ENCODE assay signal across 24 cellular contexts in the genomic region with DNA sequence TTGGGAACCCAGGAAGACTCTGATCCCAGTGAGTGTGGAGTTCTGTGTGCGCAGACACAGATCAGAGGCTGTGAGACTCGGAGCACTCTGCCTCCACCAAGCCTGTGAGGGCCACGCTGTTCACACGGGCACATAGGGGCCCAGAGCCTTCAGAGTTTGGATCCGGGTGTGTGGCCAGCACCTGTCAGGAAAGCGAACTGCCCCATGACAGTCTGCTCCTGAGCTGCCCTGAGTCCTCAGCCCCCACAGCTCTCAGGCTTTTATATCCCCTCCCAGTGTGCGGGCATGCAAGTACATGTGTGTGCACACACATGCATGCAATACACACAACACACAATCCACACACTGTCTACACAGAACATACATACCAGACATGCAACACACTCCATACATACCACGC.
"Had no signal": no experiment of that assay in that cellular context is flagged by ENCODE, and none has a peak within 500 bp of the region (broad histone marks: within the 10 kb centered on the region; RNA-seq: fewer than 3 reads in every experiment).

No MANE protein-coding gene starts in this region.

- H3K36me3 ChIP-seq: adrenal gland, colonic mucosa, esophagus squamous epithelium, left lung, sigmoid colon, stomach, thyroid gland, upper lobe of left lung, WERI-Rb-1 had no signal

- H3K4me3 Mint-ChIP-seq: activated naive CD4-positive, alpha-beta T cell treated with anti-CD3 and anti-CD28 coated beads for 36 hours; activated naive CD8-positive, alpha-beta T cell treated with anti-CD3 and anti-CD28 coated beads for 36 hours; naive B cell; stimulated activated naive B cell treated with anti-CD40 and anti-IgM and Interleukin-4, amounts not matched to agents 10 μg/mL and 1 μg/mL and 100 μg/mL, for 72 hours had no signal

- H3K27me3 Mint-ChIP-seq: naive B cell; stimulated activated naive B cell treated with anti-CD40 and anti-IgM and Interleukin-4, amounts not matched to agents 10 μg/mL and 1 μg/mL and 100 μg/mL, for 72 hours had no signal

- H3K4me1 ChIP-seq: adrenal gland, body of pancreas, colonic mucosa, esophagus squamous epithelium, left lung, sigmoid colon, stomach, thyroid gland, upper lobe of left lung had no signal

- H3K36me3 Mint-ChIP-seq: activated naive CD8-positive, alpha-beta T cell treated with anti-CD3 and anti-CD28 coated beads for 36 hours; naive B cell; stimulated activated naive B cell treated with anti-CD40 and anti-IgM and Interleukin-4, amounts not matched to agents 10 μg/mL and 1 μg/mL and 100 μg/mL, for 72 hours had no signal

- H3K9me3 ChIP-seq: adrenal gland, body of pancreas, colonic mucosa, esophagus squamous epithelium, sigmoid colon, thyroid gland, upper lobe of left lung had no signal

- H3K27ac Mint-ChIP-seq: activated naive CD4-positive, alpha-beta T cell treated with anti-CD3 and anti-CD28 coated beads for 36 hours; activated naive CD8-positive, alpha-beta T cell treated with anti-CD3 and anti-CD28 coated beads for 36 hours; naive B cell; stimulated activated naive B cell treated with anti-CD40 and anti-IgM and Interleukin-4, amounts not matched to agents 10 μg/mL and 1 μg/mL and 100 μg/mL, for 72 hours had no signal

- H3K27ac ChIP-seq: adrenal gland, body of pancreas, colonic mucosa, esophagus squamous epithelium, left lung, sigmoid colon, stomach, thyroid gland, upper lobe of left lung, WERI-Rb-1 had no signal

- H3K9me3 Mint-ChIP-seq: activated naive CD4-positive, alpha-beta T cell treated with anti-CD3 and anti-CD28 coated beads for 36 hours; activated naive CD8-positive, alpha-beta T cell treated with anti-CD3 and anti-CD28 coated beads for 36 hours had no signal

- H3K4me3 ChIP-seq: adrenal gland, body of pancreas, colonic mucosa, esophagus squamous epithelium, left lung, sigmoid colon, stomach, thyroid gland, upper lobe of left lung had no signal

- DNase-seq: activated CD4-positive, alpha-beta T cell treated with anti-CD3 and anti-CD28 coated beads for 48 hours; activated CD4-positive, alpha-beta T cell treated with anti-CD3 and anti-CD28 coated beads, Interleukin-2, amount 50 U/mL, for 48 hours; activated CD8-positive, alpha-beta memory T cell treated with anti-CD3 and anti-CD28 coated beads for 24 hours; activated naive CD4-positive, alpha-beta T cell treated with anti-CD3 and anti-CD28 coated beads for 36 hours; activated naive CD8-positive, alpha-beta T cell treated with anti-CD3 and anti-CD28 coated beads for 36 hours; aorta; body of pancreas; cerebellar nuclear complex; colonic mucosa; esophagus squamous epithelium; foreskin melanocyte; left lung; naive B cell; retina; sigmoid colon; small intestine; stimulated activated CD4-positive, alpha-beta T cell treated with anti-CD3 and anti-CD28 coated beads, Interleukin-1b, Interleukin-23, amount 100 ng/mL, for 48 hours; stimulated activated naive B cell treated with anti-CD40 and anti-IgM and Interleukin-4, amounts not matched to agents 10 μg/mL and 1 μg/mL and 100 μg/mL, for 72 hours; stomach; T1000; thyroid gland; WERI-Rb-1 had no signal

- H3K27me3 ChIP-seq: adrenal gland, body of pancreas, colonic mucosa, left lung, sigmoid colon, stomach, thyroid gland, upper lobe of left lung had no signal

- H3K4me1 Mint-ChIP-seq: activated naive CD8-positive, alpha-beta T cell treated with anti-CD3 and anti-CD28 coated beads for 36 hours; naive B cell; stimulated activated naive B cell treated with anti-CD40 and anti-IgM and Interleukin-4, amounts not matched to agents 10 μg/mL and 1 μg/mL and 100 μg/mL, for 72 hours had no signal
